Comparison of ENCODE assay signal across 17 cellular contexts in genomic region chr6:111717621-111718020, GRCh38.
"Had no signal": no experiment of that assay in that cellular context is flagged by ENCODE, and none has a peak within 500 bp of the region (broad histone marks: within the 10 kb centered on the region; RNA-seq: fewer than 3 reads in every experiment).

No MANE protein-coding gene starts in this region.

- H3K9me3 Mint-ChIP-seq: endodermal cell, nephron had no signal

- H3K27me3 ChIP-seq: breast epithelium, gastrocnemius medialis, left lung, upper lobe of right lung had no signal

- H3K4me1 Mint-ChIP-seq: endodermal cell had no signal

- H3K27ac Mint-ChIP-seq: endodermal cell had no signal

- H3K4me3 Mint-ChIP-seq: endodermal cell, nephron had no signal

- DNase-seq: activated effector memory CD4-positive, alpha-beta T cell treated with Interleukin-2 at 50 U/mL for 16 hours; aorta; dermis blood vessel endothelial cell; endodermal cell; erythroblast; gastrocnemius medialis; islet precursor cell; left lung; nucleus accumbens; psoas muscle; T-helper 9 cell; upper lobe of right lung had no signal

- ATAC-seq: activated CD4-positive, CD25-positive, alpha-beta regulatory T cell treated with anti-CD3 and anti-CD28 coated beads, Interleukin-2, amount 50 U/mL, for 24 hours; gastrocnemius medialis; left lung; psoas muscle; sciatic nerve; upper lobe of right lung had no signal

- H3K27ac ChIP-seq: breast epithelium, gastrocnemius medialis, left lung, psoas muscle, thoracic aorta, upper lobe of right lung had no signal

- H3K9me3 ChIP-seq: breast epithelium, gastrocnemius medialis, left lung, psoas muscle, thoracic aorta, upper lobe of right lung had no signal
